1 cellular context compared by ENCODE assay signal in the genomic region with DNA sequence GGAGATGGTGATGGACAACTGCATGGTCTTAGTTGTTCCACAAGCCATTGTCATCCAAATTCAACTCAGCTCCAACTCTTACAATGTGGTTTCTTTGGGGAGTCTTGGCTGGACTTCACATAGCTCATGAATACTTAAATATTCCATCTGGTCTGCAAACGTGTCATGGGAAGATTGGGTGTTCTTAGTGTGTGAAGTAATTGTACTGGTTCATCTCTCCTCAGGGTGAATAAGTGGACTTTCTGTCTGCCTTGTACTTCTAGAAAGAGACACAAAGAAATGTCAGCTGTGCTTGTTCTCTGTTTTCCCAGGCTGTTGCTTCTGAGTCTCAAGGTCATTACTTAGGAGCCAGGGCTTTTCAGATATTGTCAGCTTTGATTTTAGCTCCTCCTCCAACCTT.
TF ChIP-seq lines count a peak whose summit lies in the region.

No MANE protein-coding gene starts in this region.

TF ChIP-seq in HepG2, 621 proteins besides CTCF, POLR2A, EP300 and RAD21 (continued from another document):
- TF ChIP-seq, protein P1, sequence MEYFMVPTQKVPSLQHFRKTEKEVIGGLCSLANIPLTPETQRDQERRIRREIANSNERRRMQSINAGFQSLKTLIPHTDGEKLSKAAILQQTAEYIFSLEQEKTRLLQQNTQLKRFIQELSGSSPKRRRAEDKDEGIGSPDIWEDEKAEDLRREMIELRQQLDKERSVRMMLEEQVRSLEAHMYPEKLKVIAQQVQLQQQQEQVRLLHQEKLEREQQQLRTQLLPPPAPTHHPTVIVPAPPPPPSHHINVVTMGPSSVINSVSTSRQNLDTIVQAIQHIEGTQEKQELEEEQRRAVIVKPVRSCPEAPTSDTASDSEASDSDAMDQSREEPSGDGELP (IDR thresholded peaks at IDR 0.05; ENCODE audit: borderline replicate concordance, low read depth), result peak; percentile 31; the same call in 1 of the 2 replicates
- TF ChIP-seq, protein P2, sequence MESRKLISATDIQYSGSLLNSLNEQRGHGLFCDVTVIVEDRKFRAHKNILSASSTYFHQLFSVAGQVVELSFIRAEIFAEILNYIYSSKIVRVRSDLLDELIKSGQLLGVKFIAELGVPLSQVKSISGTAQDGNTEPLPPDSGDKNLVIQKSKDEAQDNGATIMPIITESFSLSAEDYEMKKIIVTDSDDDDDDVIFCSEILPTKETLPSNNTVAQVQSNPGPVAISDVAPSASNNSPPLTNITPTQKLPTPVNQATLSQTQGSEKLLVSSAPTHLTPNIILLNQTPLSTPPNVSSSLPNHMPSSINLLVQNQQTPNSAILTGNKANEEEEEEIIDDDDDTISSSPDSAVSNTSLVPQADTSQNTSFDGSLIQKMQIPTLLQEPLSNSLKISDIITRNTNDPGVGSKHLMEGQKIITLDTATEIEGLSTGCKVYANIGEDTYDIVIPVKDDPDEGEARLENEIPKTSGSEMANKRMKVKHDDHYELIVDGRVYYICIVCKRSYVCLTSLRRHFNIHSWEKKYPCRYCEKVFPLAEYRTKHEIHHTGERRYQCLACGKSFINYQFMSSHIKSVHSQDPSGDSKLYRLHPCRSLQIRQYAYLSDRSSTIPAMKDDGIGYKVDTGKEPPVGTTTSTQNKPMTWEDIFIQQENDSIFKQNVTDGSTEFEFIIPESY (CRISPR knock-in tag; IDR thresholded peaks at IDR 0.05), result no peak
TF ChIP-seq in HepG2: peak in this region for 2.
